Comparison of ENCODE assay signal across 8 cellular contexts in genomic region chr3:198079771-198080520, GRCh38.
DNase-seq lines count a peak whose midpoint lies in the region; ATAC-seq and TF ChIP-seq lines count a peak whose summit lies in the region.

No MANE protein-coding gene starts in this region.

- DNase-seq in NCI-H1105 (lab: John Stamatoyannopoulos, UW) (peak; percentile 15), NCI-H1105 treated with DMSO at 0.1 percent for 48 hours (lab: John Stamatoyannopoulos, UW) (no peak), HuH-7 (ENCODE audit: low spot score) (peak; percentile 17), epithelial cell of proximal tubule (ENCODE audit: low read depth) (no peak), superior temporal gyrus (ENCODE audit: extremely low spot score) (peak; percentile 20)
- DNase-seq in activated CD4-positive, alpha-beta T cell treated with anti-CD3 and anti-CD28 coated beads, Interleukin-2, amount 10 ng/mL, durations not matched to agents 7 days and 5 days: peak; percentile 26
- no peak for DNase-seq in natural killer cell treated with Interleukin-12 subunit alpha and Interleukin-12 subunit beta and Interleukin-15 and Interleukin-18, amount 100 ng/mL, for 72 hours (ENCODE audit: low spot score)

- H3K27me3 Mint-ChIP-seq in activated CD4-positive, alpha-beta T cell treated with anti-CD3 and anti-CD28 coated beads, Interleukin-2, amount 10 ng/mL, durations not matched to agents 7 days and 5 days: peaks cover 58% of the 10 kb centered on the region
- H3K27me3 Mint-ChIP-seq in natural killer cell treated with Interleukin-12 subunit alpha and Interleukin-12 subunit beta and Interleukin-15 and Interleukin-18, amount 100 ng/mL, for 72 hours: peaks cover 34 to 52% of the 10 kb centered on the region in 2 donors

- CTCF ChIA-PET in activated CD4-positive, alpha-beta T cell treated with anti-CD3 and anti-CD28 coated beads, Interleukin-2, amount 10 ng/mL, durations not matched to agents 7 days and 5 days (lab: Charles Lee): interaction anchor here (0.7 to 2.9 kb wide), 15 partner anchors 9 to 174 kb away, joined by 3 to 24 read pairs (median 4); no protein-coding TSS in a partner anchor

- peaks cover 4% of the 10 kb centered on the region for H3K9me3 Mint-ChIP-seq in activated CD4-positive, alpha-beta T cell treated with anti-CD3 and anti-CD28 coated beads, Interleukin-2, amount 10 ng/mL, durations not matched to agents 7 days and 5 days
- no peaks in the 10 kb centered on the region for H3K9me3 Mint-ChIP-seq in natural killer cell treated with Interleukin-12 subunit alpha and Interleukin-12 subunit beta and Interleukin-15 and Interleukin-18, amount 100 ng/mL, for 72 hours

- H3K4me1 Mint-ChIP-seq in activated CD4-positive, alpha-beta T cell treated with anti-CD3 and anti-CD28 coated beads, Interleukin-2, amount 10 ng/mL, durations not matched to agents 7 days and 5 days: peaks cover 5% of the 10 kb centered on the region
- H3K4me1 Mint-ChIP-seq in natural killer cell treated with Interleukin-12 subunit alpha and Interleukin-12 subunit beta and Interleukin-15 and Interleukin-18, amount 100 ng/mL, for 72 hours (ENCODE audit: low read depth in 2 of 2): peaks cover 0 to 10% of the 10 kb centered on the region in 2 donors

- POLR2A ChIA-PET in activated CD4-positive, alpha-beta T cell treated with anti-CD3 and anti-CD28 coated beads, Interleukin-2, amount 10 ng/mL, durations not matched to agents 7 days and 5 days (lab: Charles Lee): interaction anchor here (1.2 kb wide), 1 partner anchor 8 kb away, joined by 3 read pairs; no protein-coding TSS in a partner anchor

- no peak for TF ChIP-seq CTCF in epithelial cell of proximal tubule (conservative IDR thresholded peaks at IDR 0.05; ENCODE audit: low read depth, low read length)

- H3K4me3 ChIP-seq in epithelial cell of proximal tubule (ENCODE audit: low read depth, low read length): peak overlapping the region; percentile 63

- H3K4me3 Mint-ChIP-seq in activated CD4-positive, alpha-beta T cell treated with anti-CD3 and anti-CD28 coated beads, Interleukin-2, amount 10 ng/mL, durations not matched to agents 7 days and 5 days: peak overlapping the region; percentile 72
- peak overlapping the region; percentile 76 for H3K4me3 Mint-ChIP-seq in natural killer cell treated with Interleukin-12 subunit alpha and Interleukin-12 subunit beta and Interleukin-15 and Interleukin-18, amount 100 ng/mL, for 72 hours

- peak overlapping the region; percentile 54 for H3K27ac Mint-ChIP-seq in activated CD4-positive, alpha-beta T cell treated with anti-CD3 and anti-CD28 coated beads, Interleukin-2, amount 10 ng/mL, durations not matched to agents 7 days and 5 days
- peak overlapping the region in 1 of 2 donors; percentile 28 for H3K27ac Mint-ChIP-seq in natural killer cell treated with Interleukin-12 subunit alpha and Interleukin-12 subunit beta and Interleukin-15 and Interleukin-18, amount 100 ng/mL, for 72 hours

- peak; percentile 66 to 70 for ATAC-seq in natural killer cell treated with Interleukin-12 subunit alpha and Interleukin-12 subunit beta and Interleukin-15 and Interleukin-18, amount 100 ng/mL, for 72 hours
- ATAC-seq in GM18868 (IDR thresholded peaks at IDR 0.05; ENCODE audit: unreplicated experiment): no peak

- H3K36me3 Mint-ChIP-seq in activated CD4-positive, alpha-beta T cell treated with anti-CD3 and anti-CD28 coated beads, Interleukin-2, amount 10 ng/mL, durations not matched to agents 7 days and 5 days (ENCODE audit: low read depth): peaks cover 4% of the 10 kb centered on the region
- H3K36me3 Mint-ChIP-seq in natural killer cell treated with Interleukin-12 subunit alpha and Interleukin-12 subunit beta and Interleukin-15 and Interleukin-18, amount 100 ng/mL, for 72 hours: no peaks in the 10 kb centered on the region

Comparison
In these comparisons a context has a peak if more than half of its experiments do, and no peak if none do; other contexts are left out.
1. DNase-seq: peak in NCI-H1105 (single experiment), HuH-7 (single experiment), activated CD4-positive, alpha-beta T cell treated with anti-CD3 and anti-CD28 coated beads, Interleukin-2, amount 10 ng/mL, durations not matched to agents 7 days and 5 days (single experiment) and superior temporal gyrus (single experiment); none in NCI-H1105 treated with DMSO at 0.1 percent for 48 hours (single experiment), epithelial cell of proximal tubule (single experiment) and natural killer cell treated with Interleukin-12 subunit alpha and Interleukin-12 subunit beta and Interleukin-15 and Interleukin-18, amount 100 ng/mL, for 72 hours (single experiment).